ENCODE assay signal across 1 cellular context in genomic region chr3:144059481-144059880, GRCh38.
TF ChIP-seq lines count a peak whose summit lies in the region.

No MANE protein-coding gene starts in this region.

TF ChIP-seq in SK-N-SH, 30 proteins besides CTCF, POLR2A, EP300 and RAD21 (continued from another document):
- TF ChIP-seq IRF3 (IDR thresholded peaks at IDR 0.05; ENCODE audit: low read depth, low read length) = no peak
- TF ChIP-seq PBX3 (IDR thresholded peaks at IDR 0.05) = no peak
- TF ChIP-seq TAF1 (IDR thresholded peaks at IDR 0.05; ENCODE audit: borderline replicate concordance, low read depth, low read length) = no peak
- no peak for TF ChIP-seq RXRA (IDR thresholded peaks at IDR 0.05; ENCODE audit: borderline replicate concordance, low read depth)
- TF ChIP-seq FOSL2 (IDR thresholded peaks at IDR 0.05; ENCODE audit: borderline replicate concordance, low read depth) = no peak
- TF ChIP-seq MXI1 (IDR thresholded peaks at IDR 0.05; ENCODE audit: low read depth, low read length) = no peak
- TF ChIP-seq GATA2 (CRISPR knock-in tag; IDR thresholded peaks at IDR 0.05) = no peak
- TF ChIP-seq JUND (IDR thresholded peaks at IDR 0.05) = no peak
